ENCODE assay signal across 21 cellular contexts in the genomic region with DNA sequence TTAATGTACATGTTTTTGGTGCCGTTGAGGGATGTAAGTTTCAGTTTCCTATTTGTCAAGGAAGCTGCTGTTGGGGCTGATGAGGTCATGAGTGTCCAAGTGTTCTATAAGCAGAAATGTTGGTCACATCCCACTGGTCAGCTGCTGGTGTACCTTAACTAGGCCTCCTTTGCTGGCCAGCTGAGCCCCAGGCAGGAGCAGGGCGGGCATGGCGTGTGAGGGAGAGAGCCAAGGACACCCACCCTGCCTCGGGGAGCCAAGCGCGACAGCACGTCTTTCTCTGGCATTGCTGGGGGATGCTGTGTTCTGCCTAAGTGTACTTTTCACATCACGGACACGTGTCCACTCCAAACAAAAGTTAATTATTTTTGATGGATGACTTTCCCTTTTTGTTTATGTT.
"Had no signal": no experiment of that assay in that cellular context is flagged by ENCODE, and none has a peak within 500 bp of the region (broad histone marks: within the 10 kb centered on the region; RNA-seq: fewer than 3 reads in every experiment).

No MANE protein-coding gene starts in this region.

- H3K9me3 ChIP-seq: breast epithelium, esophagus muscularis mucosa, left ventricle myocardium inferior, mucosa of descending colon, sigmoid colon, thoracic aorta, upper lobe of right lung had no signal

- H3K4me1 Mint-ChIP-seq: activated B cell treated with CpG ODN at 0.5 μM for 24 hours; memory B cell; naive B cell; stimulated activated memory B cell treated with anti-CD40 and anti-IgM and Interleukin-4, amounts not matched to agents 10 μg/mL and 1 μg/mL and 100 μg/mL, for 72 hours had no signal

- H3K27ac ChIP-seq: breast epithelium, coronary artery, left ventricle myocardium inferior, neural progenitor cell, SK-N-MC, thoracic aorta, upper lobe of right lung had no signal

- H3K36me3 ChIP-seq: breast epithelium, esophagus muscularis mucosa, left ventricle myocardium inferior, sigmoid colon, upper lobe of right lung had no signal

- ATAC-seq: activated T-cell treated with anti-CD3 and anti-CD28 coated beads, Interleukin-2, amount 50 U/mL, for 72 hours; mucosa of descending colon; stimulated activated memory B cell treated with anti-CD40 and anti-IgM and Interleukin-4, amounts not matched to agents 10 μg/mL and 1 μg/mL and 100 μg/mL, for 72 hours; upper lobe of right lung had no signal

- H3K4me1 ChIP-seq: breast epithelium, left ventricle myocardium inferior, neural progenitor cell, sigmoid colon, upper lobe of right lung had no signal

- H3K4me3 Mint-ChIP-seq: activated B cell treated with CpG ODN at 0.5 μM for 24 hours; activated T-cell treated with anti-CD3 and anti-CD28 coated beads, Interleukin-2, amount 50 U/mL, for 72 hours; memory B cell; naive B cell; neural progenitor cell; stimulated activated memory B cell treated with anti-CD40 and anti-IgM and Interleukin-4, amounts not matched to agents 10 μg/mL and 1 μg/mL and 100 μg/mL, for 72 hours; T-helper 2 cell treated with Interferon-gamma antibody and Interleukin-4, amounts not matched to agents 5 μg/mL and 100 μg/mL, for 36 hours had no signal

- H3K4me3 ChIP-seq: breast epithelium, coronary artery, esophagus muscularis mucosa, left ventricle myocardium inferior, mucosa of descending colon, neural progenitor cell, sigmoid colon, SK-N-MC, thoracic aorta, upper lobe of right lung had no signal

- H3K27ac Mint-ChIP-seq: activated B cell treated with CpG ODN at 0.5 μM for 24 hours; activated T-cell treated with anti-CD3 and anti-CD28 coated beads, Interleukin-2, amount 50 U/mL, for 72 hours; memory B cell; neural progenitor cell; stimulated activated memory B cell treated with anti-CD40 and anti-IgM and Interleukin-4, amounts not matched to agents 10 μg/mL and 1 μg/mL and 100 μg/mL, for 72 hours; T-helper 2 cell treated with Interferon-gamma antibody and Interleukin-4, amounts not matched to agents 5 μg/mL and 100 μg/mL, for 36 hours had no signal

- H3K27me3 Mint-ChIP-seq: activated B cell treated with CpG ODN at 0.5 μM for 24 hours; memory B cell; naive B cell; stimulated activated memory B cell treated with anti-CD40 and anti-IgM and Interleukin-4, amounts not matched to agents 10 μg/mL and 1 μg/mL and 100 μg/mL, for 72 hours had no signal

- DNase-seq: activated B cell treated with CpG ODN at 0.5 μM for 24 hours; activated CD4-positive, alpha-beta T cell treated with anti-CD3 and anti-CD28 coated beads for 48 hours; activated CD8-positive, alpha-beta memory T cell treated with anti-CD3 and anti-CD28 coated beads for 24 hours; activated naive CD4-positive, alpha-beta T cell treated with anti-CD3 and anti-CD28 coated beads, Interleukin-2, amount 50 U/mL, for 16 hours; activated T-cell treated with anti-CD3 and anti-CD28 coated beads, Interleukin-2, amount 50 U/mL, for 72 hours; islet precursor cell; left ventricle myocardium inferior; mucosa of descending colon; naive B cell; stimulated activated CD4-positive, alpha-beta T cell treated with anti-CD3 and anti-CD28 coated beads, Interleukin-4, amount 100 ng/mL, for 4 hours; upper lobe of right lung had no signal

- H3K9me3 Mint-ChIP-seq: activated B cell treated with CpG ODN at 0.5 μM for 24 hours; activated T-cell treated with anti-CD3 and anti-CD28 coated beads, Interleukin-2, amount 50 U/mL, for 72 hours; memory B cell; naive B cell; stimulated activated memory B cell treated with anti-CD40 and anti-IgM and Interleukin-4, amounts not matched to agents 10 μg/mL and 1 μg/mL and 100 μg/mL, for 72 hours; T-helper 2 cell treated with Interferon-gamma antibody and Interleukin-4, amounts not matched to agents 5 μg/mL and 100 μg/mL, for 36 hours had no signal

- H3K27me3 ChIP-seq: breast epithelium, neural progenitor cell, sigmoid colon, upper lobe of right lung had no signal
